Comparison of ENCODE assay signal across 9 cellular contexts in genomic region chr2:60552851-60553495, GRCh38. TPM values are rescaled to one million over a fixed set of nuclear protein-coding genes. Genes with fewer than 3 reads are reported as not detected.
DNase-seq lines count a peak whose midpoint lies in the region; ATAC-seq, FAIRE-seq and TF ChIP-seq lines count a peak whose summit lies in the region.
"Had no signal": no experiment of that assay in that cellular context is flagged by ENCODE, and none has a peak within 500 bp of the region (broad histone marks: within the 10 kb centered on the region; RNA-seq: fewer than 3 reads in every experiment).

No MANE protein-coding gene starts in this region.

- intact Hi-C loops in activated CD4-positive, alpha-beta memory T cell treated with anti-CD3 and anti-CD28 coated beads for 36 hours (cut with micrococcal nuclease): loop anchor here (5.0 to 10.0 kb wide), 2 partner anchors 1788 to 1981 kb away; no protein-coding TSS in a partner anchor

- no peak overlapping the region for H3K27ac Mint-ChIP-seq in activated CD4-positive, alpha-beta memory T cell treated with anti-CD3 and anti-CD28 coated beads, Interleukin-2, amount 10 ng/mL, durations not matched to agents 7 days and 5 days
- H3K27ac Mint-ChIP-seq in activated CD4-positive, alpha-beta memory T cell treated with anti-CD3 and anti-CD28 coated beads for 36 hours: no peak overlapping the region
- no peak overlapping the region for H3K27ac Mint-ChIP-seq in activated naive CD8-positive, alpha-beta T cell treated with anti-CD3 and anti-CD28 coated beads, Interleukin-2, amount 10 ng/mL, durations not matched to agents 7 days and 5 days

- H3K27ac ChIP-seq in keratinocyte (ENCODE audit: control insufficient read depth, insufficient read depth, low read length): peak overlapping the region; percentile 64
- no peak overlapping the region for H3K27ac ChIP-seq in subcutaneous abdominal adipose tissue (ENCODE audit: low read depth, low read length)

- H3K4me1 Mint-ChIP-seq in activated CD4-positive, alpha-beta memory T cell treated with anti-CD3 and anti-CD28 coated beads, Interleukin-2, amount 10 ng/mL, durations not matched to agents 7 days and 5 days: peaks cover 42% of the 10 kb centered on the region
- H3K4me1 Mint-ChIP-seq in activated CD4-positive, alpha-beta memory T cell treated with anti-CD3 and anti-CD28 coated beads for 36 hours (ENCODE audit: low read depth): peaks cover 49% of the 10 kb centered on the region
- peaks cover 31% of the 10 kb centered on the region for H3K4me1 Mint-ChIP-seq in activated naive CD8-positive, alpha-beta T cell treated with anti-CD3 and anti-CD28 coated beads, Interleukin-2, amount 10 ng/mL, durations not matched to agents 7 days and 5 days

- H3K79me2 ChIP-seq in keratinocyte (ENCODE audit: control insufficient read depth, insufficient read depth, low read length): peaks cover 37% of the 10 kb centered on the region

- no peaks in the 10 kb centered on the region for H4K20me1 ChIP-seq in keratinocyte (ENCODE audit: control insufficient read depth, extremely low read depth, insufficient read depth, low read length)

- no peaks in the 10 kb centered on the region for H3K9me3 Mint-ChIP-seq in activated CD4-positive, alpha-beta memory T cell treated with anti-CD3 and anti-CD28 coated beads, Interleukin-2, amount 10 ng/mL, durations not matched to agents 7 days and 5 days
- H3K9me3 Mint-ChIP-seq in activated CD4-positive, alpha-beta memory T cell treated with anti-CD3 and anti-CD28 coated beads for 36 hours: no peaks in the 10 kb centered on the region
- H3K9me3 Mint-ChIP-seq in activated naive CD8-positive, alpha-beta T cell treated with anti-CD3 and anti-CD28 coated beads, Interleukin-2, amount 10 ng/mL, durations not matched to agents 7 days and 5 days: no peaks in the 10 kb centered on the region

- ATAC-seq in activated naive CD8-positive, alpha-beta T cell treated with anti-CD3 and anti-CD28 coated beads, Interleukin-2, amount 10 ng/mL, durations not matched to agents 7 days and 5 days (ENCODE audit: low read depth): no peak
- ATAC-seq in HG03280 (IDR thresholded peaks at IDR 0.05; ENCODE audit: unreplicated experiment): no peak

- H3K4me1 ChIP-seq in keratinocyte (ENCODE audit: control insufficient read depth, extremely low read depth, insufficient read depth, low read length): peaks cover 19% of the 10 kb centered on the region
- H3K4me1 ChIP-seq in subcutaneous abdominal adipose tissue (ENCODE audit: control insufficient read depth in 5 of 5, insufficient read depth in 5 of 5, low read length in 5 of 5): peaks cover 0 to 66% (median 61%) of the 10 kb centered on the region in 5 donors

- DNase-seq in activated CD4-positive, alpha-beta memory T cell treated with anti-CD3 and anti-CD28 coated beads, Interleukin-2, amount 10 ng/mL, durations not matched to agents 7 days and 5 days: no peak
- DNase-seq in activated CD4-positive, alpha-beta memory T cell treated with anti-CD3 and anti-CD28 coated beads for 36 hours: no peak
- no peak for DNase-seq in activated naive CD8-positive, alpha-beta T cell treated with anti-CD3 and anti-CD28 coated beads, Interleukin-2, amount 10 ng/mL, durations not matched to agents 7 days and 5 days
- no peak for DNase-seq in keratinocyte (ENCODE audit: low read depth, low spot score)
- DNase-seq in T-helper 9 cell: no peak
- DNase-seq in DMS53 (lab: John Stamatoyannopoulos, UW): no peak

- TF ChIP-seq CTCF in keratinocyte (optimal IDR thresholded peaks at IDR 0.05 in 1 of 3, IDR thresholded peaks at IDR 0.05 in 1 of 3, conservative IDR thresholded peaks at IDR 0.05 in 1 of 3; ENCODE audit: extremely low read depth in 1 of 3, insufficient read depth in 2 of 3, low read length in 3 of 3): no peak

- peaks cover 10% of the 10 kb centered on the region for H3K27me3 ChIP-seq in keratinocyte (ENCODE audit: control insufficient read depth, extremely low read depth, insufficient read depth, low read length)
- H3K27me3 ChIP-seq in subcutaneous abdominal adipose tissue (ENCODE audit: control insufficient read depth in 5 of 5, insufficient read depth in 4 of 5, low read length in 5 of 5): peaks cover 31 to 68% (median 51%) of the 10 kb centered on the region in 5 donors

- CTCF ChIA-PET in activated CD4-positive, alpha-beta memory T cell treated with anti-CD3 and anti-CD28 coated beads, Interleukin-2, amount 10 ng/mL, durations not matched to agents 7 days and 5 days (lab: Charles Lee): no interaction called here
- CTCF ChIA-PET in activated CD4-positive, alpha-beta memory T cell treated with anti-CD3 and anti-CD28 coated beads for 36 hours (lab: Charles Lee): interaction anchor here (0.7 to 1.3 kb wide), 3 partner anchors 13 to 29 kb away, joined by 3 to 4 read pairs (median 3); no protein-coding TSS in a partner anchor

- no peak for FAIRE-seq in keratinocyte (lab: Jason Lieb, UNC)
- FAIRE-seq: urothelium cell line had no signal

- H3K9ac ChIP-seq in keratinocyte (ENCODE audit: control insufficient read depth, extremely low read depth, insufficient read depth, low read length) (peak overlapping the region; percentile 77), subcutaneous abdominal adipose tissue (ENCODE audit: low read length in 5 of 5) (no peak overlapping the region)

- H2AFZ ChIP-seq in keratinocyte (ENCODE audit: control insufficient read depth, low read length): peak overlapping the region; percentile 66

- dilution Hi-C loops in keratinocyte (cut with MboI; ENCODE audit: extremely low pct_ligation_motif_present, low sequenced_read_pairs): no loop called here

- POLR2A ChIA-PET in activated CD4-positive, alpha-beta memory T cell treated with anti-CD3 and anti-CD28 coated beads, Interleukin-2, amount 10 ng/mL, durations not matched to agents 7 days and 5 days (lab: Charles Lee): no interaction called here
- POLR2A ChIA-PET in activated CD4-positive, alpha-beta memory T cell treated with anti-CD3 and anti-CD28 coated beads for 36 hours (lab: Charles Lee): no interaction called here
- POLR2A ChIA-PET in activated naive CD8-positive, alpha-beta T cell treated with anti-CD3 and anti-CD28 coated beads, Interleukin-2, amount 10 ng/mL, durations not matched to agents 7 days and 5 days (lab: Charles Lee): no interaction called here

- H3K4me2 ChIP-seq in keratinocyte (ENCODE audit: control insufficient read depth, extremely low read depth, insufficient read depth, low read depth, low read length): peak overlapping the region; percentile 90

- H3K9me1 ChIP-seq in keratinocyte (ENCODE audit: control insufficient read depth, extremely low read depth, insufficient read depth, low read length): no peaks in the 10 kb centered on the region

- peaks cover 79% of the 10 kb centered on the region for H3K27me3 Mint-ChIP-seq in activated CD4-positive, alpha-beta memory T cell treated with anti-CD3 and anti-CD28 coated beads, Interleukin-2, amount 10 ng/mL, durations not matched to agents 7 days and 5 days
- peaks cover 61% of the 10 kb centered on the region for H3K27me3 Mint-ChIP-seq in activated CD4-positive, alpha-beta memory T cell treated with anti-CD3 and anti-CD28 coated beads for 36 hours
- H3K27me3 Mint-ChIP-seq in activated naive CD8-positive, alpha-beta T cell treated with anti-CD3 and anti-CD28 coated beads, Interleukin-2, amount 10 ng/mL, durations not matched to agents 7 days and 5 days: peaks cover 78% of the 10 kb centered on the region

- H3K36me3 Mint-ChIP-seq in activated CD4-positive, alpha-beta memory T cell treated with anti-CD3 and anti-CD28 coated beads, Interleukin-2, amount 10 ng/mL, durations not matched to agents 7 days and 5 days (ENCODE audit: low read depth): peaks cover 2% of the 10 kb centered on the region
- H3K36me3 Mint-ChIP-seq in activated CD4-positive, alpha-beta memory T cell treated with anti-CD3 and anti-CD28 coated beads for 36 hours: no peaks in the 10 kb centered on the region
- no peaks in the 10 kb centered on the region for H3K36me3 Mint-ChIP-seq in activated naive CD8-positive, alpha-beta T cell treated with anti-CD3 and anti-CD28 coated beads, Interleukin-2, amount 10 ng/mL, durations not matched to agents 7 days and 5 days

- peak overlapping the region; percentile 53 to 91 (median 86) for H3K4me3 ChIP-seq in keratinocyte (ENCODE audit: control insufficient read depth in 2 of 3, extremely low read depth in 1 of 3, insufficient read depth in 2 of 3, low read depth in 1 of 3, low read length in 3 of 3)
- peak overlapping the region; percentile 29 to 73 (median 53) for H3K4me3 ChIP-seq in subcutaneous abdominal adipose tissue (ENCODE audit: low read depth in 1 of 5, low read length in 5 of 5)

- H3K9me3 ChIP-seq in keratinocyte (ENCODE audit: control insufficient read depth, low read depth, low read length) (no peaks in the 10 kb centered on the region), subcutaneous abdominal adipose tissue (ENCODE audit: control insufficient read depth in 5 of 5, low read length in 5 of 5) (no peaks in the 10 kb centered on the region)

- H3K36me3 ChIP-seq in keratinocyte (ENCODE audit: control insufficient read depth in 2 of 2, extremely low read depth in 1 of 2, insufficient read depth in 2 of 2, low read length in 2 of 2): no peaks in the 10 kb centered on the region
- no peaks in the 10 kb centered on the region for H3K36me3 ChIP-seq in subcutaneous abdominal adipose tissue (ENCODE audit: control insufficient read depth in 5 of 5, insufficient read depth in 5 of 5, low read length in 5 of 5)

- peak overlapping the region; percentile 73 for H3K4me3 Mint-ChIP-seq in activated CD4-positive, alpha-beta memory T cell treated with anti-CD3 and anti-CD28 coated beads, Interleukin-2, amount 10 ng/mL, durations not matched to agents 7 days and 5 days
- H3K4me3 Mint-ChIP-seq in activated CD4-positive, alpha-beta memory T cell treated with anti-CD3 and anti-CD28 coated beads for 36 hours: no peak overlapping the region
- H3K4me3 Mint-ChIP-seq in activated naive CD8-positive, alpha-beta T cell treated with anti-CD3 and anti-CD28 coated beads, Interleukin-2, amount 10 ng/mL, durations not matched to agents 7 days and 5 days: peak overlapping the region; percentile 90

RNA-seq across cellular contexts. Expression of gene BCL11A, which starts 0.5 kb away (rescaled TPM):
- total RNA-seq in activated CD4-positive, alpha-beta memory T cell treated with anti-CD3 and anti-CD28 coated beads, Interleukin-2, amount 10 ng/mL, durations not matched to agents 7 days and 5 days: not detected
- not detected for total RNA-seq in activated CD4-positive, alpha-beta memory T cell treated with anti-CD3 and anti-CD28 coated beads for 36 hours
- total RNA-seq in activated naive CD8-positive, alpha-beta T cell treated with anti-CD3 and anti-CD28 coated beads, Interleukin-2, amount 10 ng/mL, durations not matched to agents 7 days and 5 days: under 1 TPM; 0.40 to 0.64 TPM
- polyA plus RNA-seq in keratinocyte: 3.8 to 5.3 TPM (median 5.0 TPM) in 3 replicates
- polyA plus RNA-seq in keratinocyte (2011; ENCODE audit: low read depth): 6.4 TPM
- 2.9 and 3.7 TPM in 2 replicates for polyA plus RNA-seq in keratinocyte (2011; cell fraction: cytosol; rRNA removed)
- 10.2 and 12.2 TPM in 2 replicates for polyA plus RNA-seq in keratinocyte (2011; cell fraction: nucleus; rRNA removed)
- polyA plus RNA-seq in keratinocyte (2012; ENCODE audit: low replicate concordance): 4.8 and 12.4 TPM in 2 replicates
- polyA minus RNA-seq in keratinocyte: 9.7 to 17.6 TPM (median 12.8 TPM) in 3 replicates
- 4.2 TPM for polyA minus RNA-seq in keratinocyte (2011; cell fraction: cytosol; rRNA and poly(A)+ RNA removed)
- polyA minus RNA-seq in keratinocyte (2011; cell fraction: nucleus; rRNA and poly(A)+ RNA removed): 10.6 and 20.9 TPM in 2 replicates
